8 cellular contexts compared by ENCODE assay signal in the genomic region with DNA sequence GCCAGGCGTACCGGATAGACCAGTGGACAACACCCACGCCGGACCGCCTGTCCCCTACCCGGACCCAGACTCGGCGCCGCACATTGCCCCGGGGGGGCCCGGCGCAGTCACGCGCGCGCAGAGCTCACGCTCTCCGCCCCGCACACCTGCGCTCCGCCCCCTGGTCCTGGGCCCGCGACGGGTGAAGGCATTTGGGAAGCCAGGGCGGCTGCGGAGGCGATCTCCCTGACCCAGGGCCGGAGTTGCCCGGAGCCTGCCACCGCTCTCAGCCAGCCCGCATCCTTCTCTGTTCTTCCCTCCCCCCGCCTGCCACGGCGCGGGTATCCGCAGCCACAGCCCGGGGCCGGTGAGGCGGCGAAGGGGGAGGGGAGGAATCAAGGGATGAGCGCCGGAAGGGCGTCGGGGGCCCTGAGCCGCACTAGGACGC. TPM values are rescaled to one million over a fixed set of nuclear protein-coding genes. Genes with fewer than 3 reads are reported as not detected.
A peak's percentile ranks its signal among the peaks of the same experiment; 100 is the strongest.
DNase-seq lines count a peak whose midpoint lies in the region; ATAC-seq and TF ChIP-seq lines count a peak whose summit lies in the region.

No MANE protein-coding gene starts in this region.

- peaks cover 4 to 5% of the 10 kb centered on the region in 2 experiments; a peak in 1 of 4 replicates for H3K36me3 ChIP-seq in HCT116 (ENCODE audit: control insufficient read depth in 1 of 2, insufficient read depth in 2 of 2, low read length in 2 of 2)
- peaks cover 48% of the 10 kb centered on the region for H3K36me3 ChIP-seq in OCI-LY1 (ENCODE audit: insufficient read depth, low read length)

- in situ Hi-C loops in G401 (cut with HindIII; ENCODE audit: low sequenced_read_pairs): no loop called here

- no TSS peak for BruUV-seq in HCT116 (replicated peaks; lab: Mats Ljungman, UMichigan)

- H3K9me2 ChIP-seq in HCT116 (ENCODE audit: insufficient read depth): no peaks in the 10 kb centered on the region
- H3K9me2 ChIP-seq in OCI-LY1 (ENCODE audit: low read depth, low read length): no peaks in the 10 kb centered on the region

- DNase-seq in G401 (ENCODE audit: low spot score) (peak; percentile 65), HCT116 (ENCODE audit: low read depth, low spot score) (no peak), Right ventricle myocardium superior (no peak), retina (peak; percentile 83), NCI-H187 treated with DMSO at 0.1 percent for 48 hours (lab: John Stamatoyannopoulos, UW) (no peak), DMS114 treated with DMSO at 0.1 percent for 48 hours (lab: John Stamatoyannopoulos, UW; ENCODE audit: unreplicated experiment) (no peak)
- peak; percentile 87 for DNase-seq in activated effector memory CD4-positive, alpha-beta T cell treated with anti-CD3 and anti-CD28 coated beads, Interleukin-2, amount 50 U/mL, for 16 hours

- H3F3A ChIP-seq in OCI-LY1 (ENCODE audit: insufficient read depth, low read length): no peaks in the 10 kb centered on the region

- H3K4me2 ChIP-seq in HCT116 (ENCODE audit: low read length) (peak overlapping the region; percentile 98), OCI-LY1 (ENCODE audit: low read length) (peak overlapping the region; percentile 93)

- CTCF ChIA-PET in HCT116 (lab: Charles Lee): interaction anchor here (1.0 to 3.5 kb wide), 7 partner anchors 18 to 324 kb away, joined by 3 to 35 read pairs (median 5); a partner anchor contains a TSS

- intact Hi-C loops in HCT116 (cut with micrococcal nuclease): no loop called here
- intact Hi-C loops in Right ventricle myocardium superior (cut with DNase I): no loop called here

- TF ChIP-seq RAD21 in HCT116 (IDR thresholded peaks at IDR 0.05; ENCODE audit: low read depth): no peak

- no peak overlapping the region for H2AFZ ChIP-seq in HCT116 (ENCODE audit: low read depth, low read length, poor library complexity, severe bottlenecking)
- H2AFZ ChIP-seq in OCI-LY1 (ENCODE audit: low read length): no peak overlapping the region

- peak overlapping the region; percentile 78 to 96 for H3K4me3 ChIP-seq in HCT116 (replicated peaks in 1 of 2; ENCODE audit: low read depth in 1 of 2, low read length in 2 of 2)
- peak overlapping the region; percentile 94 for H3K4me3 ChIP-seq in OCI-LY1 (ENCODE audit: low read depth, low read length, poor library complexity, severe bottlenecking)

- ATAC-seq in HCT116 (peak; percentile 58), Right ventricle myocardium superior (ENCODE audit: poor library complexity) (peak; percentile 34)

- TF ChIP-seq CTCF in HCT116 (IDR thresholded peaks at IDR 0.05 in 2 of 3, conservative IDR thresholded peaks at IDR 0.05 in 1 of 3; ENCODE audit: borderline replicate concordance in 1 of 3, insufficient read depth in 1 of 3, low read depth in 2 of 3, low read length in 2 of 3): no peak
- no peak for TF ChIP-seq CTCF in OCI-LY1 (IDR thresholded peaks at IDR 0.05; ENCODE audit: low read length)

- H3K79me2 ChIP-seq in HCT116 (ENCODE audit: insufficient read depth, low read length) (peaks cover 41% of the 10 kb centered on the region), OCI-LY1 (ENCODE audit: insufficient read depth, low read length) (peaks cover 32% of the 10 kb centered on the region)

- TF ChIP-seq POLR2A in HCT116 (IDR thresholded peaks at IDR 0.05; ENCODE audit: borderline replicate concordance, extremely low read depth, insufficient read depth, insufficient read length): no peak

- H3K9ac ChIP-seq in HCT116 (ENCODE audit: low read length) (peak overlapping the region; percentile 76), OCI-LY1 (ENCODE audit: low read length) (peak overlapping the region; percentile 90)

- peak overlapping the region; percentile 62 for H3K27ac ChIP-seq in HCT116 (ENCODE audit: low read depth, low read length)
- H3K27ac ChIP-seq in OCI-LY1 (ENCODE audit: low read depth, low read length, poor library complexity, severe bottlenecking): peak overlapping the region; percentile 70

- no peaks in the 10 kb centered on the region for H4K20me1 ChIP-seq in HCT116 (ENCODE audit: insufficient read depth)
- H4K20me1 ChIP-seq in OCI-LY1 (ENCODE audit: insufficient read depth, low read length): no peaks in the 10 kb centered on the region

- H3K4me1 ChIP-seq in HCT116 (ENCODE audit: control insufficient read depth in 1 of 2, insufficient read depth in 2 of 2, low read length in 2 of 2): peaks cover 10 to 37% of the 10 kb centered on the region in 2 experiments
- H3K4me1 ChIP-seq in OCI-LY1 (ENCODE audit: insufficient read depth, low read length, severe bottlenecking): peaks cover 35% of the 10 kb centered on the region

- H3K9me3 ChIP-seq in HCT116 (ENCODE audit: control insufficient read depth in 1 of 2, insufficient read depth in 1 of 2, low read depth in 1 of 2, low read length in 2 of 2) (no peaks in the 10 kb centered on the region), OCI-LY1 (ENCODE audit: low read length) (no peaks in the 10 kb centered on the region)

- POLR2A ChIA-PET in HCT116 (lab: Charles Lee): interaction anchor here (0.5 to 2.0 kb wide), 6 partner anchors 12 to 73 kb away, joined by 3 to 14 read pairs (median 6); a partner anchor contains a TSS

- H3K27me3 ChIP-seq in HCT116 (ENCODE audit: insufficient read depth, low read length) (no peaks in the 10 kb centered on the region), OCI-LY1 (ENCODE audit: insufficient read depth, low read length) (no peaks in the 10 kb centered on the region)

- RAD21 ChIA-PET in HCT116 (lab: Charles Lee; ENCODE audit: low non-redundant PET in 1 of 2, low total read pairs in 2 of 2, uncharacterized antibody in 2 of 2, unreplicated experiment in 2 of 2): interaction anchor here (0.6 to 1.8 kb wide), 3 partner anchors 19 to 45 kb away, joined by 3 to 9 read pairs (median 4); a partner anchor contains a TSS

TF ChIP-seq in HCT116, 20 proteins besides CTCF, POLR2A, EP300 and RAD21:
- TF ChIP-seq CBX3 (IDR thresholded peaks at IDR 0.05; ENCODE audit: low read depth) (no peak), ZNF274 (IDR thresholded peaks at IDR 0.05; ENCODE audit: low read depth, low read length) (no peak), SRF (IDR thresholded peaks at IDR 0.05; ENCODE audit: low read depth) (no peak), EZH2 (IDR thresholded peaks at IDR 0.05) (no peak), ZFX (IDR thresholded peaks at IDR 0.05) (no peak), EGR1 (IDR thresholded peaks at IDR 0.05; ENCODE audit: low read depth) (no peak), YY1 (IDR thresholded peaks at IDR 0.05; ENCODE audit: extremely low read depth, insufficient replicate concordance, low read depth, low read length) (no peak)
- TF ChIP-seq, protein P1, sequence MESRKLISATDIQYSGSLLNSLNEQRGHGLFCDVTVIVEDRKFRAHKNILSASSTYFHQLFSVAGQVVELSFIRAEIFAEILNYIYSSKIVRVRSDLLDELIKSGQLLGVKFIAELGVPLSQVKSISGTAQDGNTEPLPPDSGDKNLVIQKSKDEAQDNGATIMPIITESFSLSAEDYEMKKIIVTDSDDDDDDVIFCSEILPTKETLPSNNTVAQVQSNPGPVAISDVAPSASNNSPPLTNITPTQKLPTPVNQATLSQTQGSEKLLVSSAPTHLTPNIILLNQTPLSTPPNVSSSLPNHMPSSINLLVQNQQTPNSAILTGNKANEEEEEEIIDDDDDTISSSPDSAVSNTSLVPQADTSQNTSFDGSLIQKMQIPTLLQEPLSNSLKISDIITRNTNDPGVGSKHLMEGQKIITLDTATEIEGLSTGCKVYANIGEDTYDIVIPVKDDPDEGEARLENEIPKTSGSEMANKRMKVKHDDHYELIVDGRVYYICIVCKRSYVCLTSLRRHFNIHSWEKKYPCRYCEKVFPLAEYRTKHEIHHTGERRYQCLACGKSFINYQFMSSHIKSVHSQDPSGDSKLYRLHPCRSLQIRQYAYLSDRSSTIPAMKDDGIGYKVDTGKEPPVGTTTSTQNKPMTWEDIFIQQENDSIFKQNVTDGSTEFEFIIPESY (IDR thresholded peaks at IDR 0.05; ENCODE audit: extremely low read depth, insufficient replicate concordance, low read length): no peak
- TF ChIP-seq, protein P2, sequence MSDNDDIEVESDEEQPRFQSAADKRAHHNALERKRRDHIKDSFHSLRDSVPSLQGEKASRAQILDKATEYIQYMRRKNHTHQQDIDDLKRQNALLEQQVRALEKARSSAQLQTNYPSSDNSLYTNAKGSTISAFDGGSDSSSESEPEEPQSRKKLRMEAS (IDR thresholded peaks at IDR 0.05): no peak
- TF ChIP-seq, protein P3, sequence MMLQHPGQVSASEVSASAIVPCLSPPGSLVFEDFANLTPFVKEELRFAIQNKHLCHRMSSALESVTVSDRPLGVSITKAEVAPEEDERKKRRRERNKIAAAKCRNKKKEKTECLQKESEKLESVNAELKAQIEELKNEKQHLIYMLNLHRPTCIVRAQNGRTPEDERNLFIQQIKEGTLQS (IDR thresholded peaks at IDR 0.05): no peak

RNA-seq across cellular contexts. Expression of a gene that starts 0.5 kb away (rescaled TPM):
- 9.9 and 21.2 TPM in 2 replicates for total RNA-seq in G401 (2014; rRNA removed; shearing (Covaris generic))
- 8.7 TPM for total RNA-seq in HCT116 (2021; ENCODE audit: unreplicated experiment)
- polyA plus RNA-seq in HCT116 (2012): 5.1 and 5.4 TPM in 2 replicates
- 0.86 TPM for total RNA-seq in Right ventricle myocardium superior

RNA-seq across cellular contexts. Expression of a gene that starts 0.6 kb away (rescaled TPM):
- total RNA-seq in G401 (2014; rRNA removed; shearing (Covaris generic)): 105 and 117 TPM in 2 replicates
- total RNA-seq in HCT116 (2021; ENCODE audit: unreplicated experiment): 91.9 TPM
- 91.2 and 93.8 TPM in 2 replicates for polyA plus RNA-seq in HCT116 (2012)
- 29.1 TPM for total RNA-seq in Right ventricle myocardium superior

RNA-seq across cellular contexts. Expression of a gene that starts 13.9 kb away (rescaled TPM):
- 8.8 and 17.7 TPM in 2 replicates for total RNA-seq in G401 (2014; rRNA removed; shearing (Covaris generic))
- total RNA-seq in HCT116 (2021; ENCODE audit: unreplicated experiment): 37.2 TPM
- polyA plus RNA-seq in HCT116 (2012): 29.5 and 30.8 TPM in 2 replicates
- total RNA-seq in Right ventricle myocardium superior: 2.6 TPM

RNA-seq across cellular contexts. Expression of a gene that starts 18.5 kb away (rescaled TPM):
- 23.5 and 34.0 TPM in 2 replicates for total RNA-seq in G401 (2014; rRNA removed; shearing (Covaris generic))
- total RNA-seq in HCT116 (2021; ENCODE audit: unreplicated experiment) (142 TPM), Right ventricle myocardium superior (32.0 TPM)
- polyA plus RNA-seq in HCT116 (2012): 98.0 and 103 TPM in 2 replicates

RNA-seq across cellular contexts. Expression of a gene that starts 44.8 kb away (rescaled TPM):
- total RNA-seq in G401 (2014; rRNA removed; shearing (Covaris generic)): not detected in 2 replicates
- total RNA-seq in HCT116 (2021; ENCODE audit: unreplicated experiment) (15.1 TPM), Right ventricle myocardium superior (12.5 TPM)
- polyA plus RNA-seq in HCT116 (2012): 10.4 and 10.6 TPM in 2 replicates

Comparison
In these comparisons a context has a peak if more than half of its experiments do, and no peak if none do; other contexts are left out.
1. DNase-seq: peak in G401 (single experiment), activated effector memory CD4-positive, alpha-beta T cell treated with anti-CD3 and anti-CD28 coated beads, Interleukin-2, amount 50 U/mL, for 16 hours (single experiment) and retina (single experiment); none in HCT116 (single experiment), Right ventricle myocardium superior (single experiment), NCI-H187 treated with DMSO at 0.1 percent for 48 hours (single experiment) and DMS114 treated with DMSO at 0.1 percent for 48 hours (single experiment).